Comparison of ENCODE assay signal across 1 cellular context in the genomic region with DNA sequence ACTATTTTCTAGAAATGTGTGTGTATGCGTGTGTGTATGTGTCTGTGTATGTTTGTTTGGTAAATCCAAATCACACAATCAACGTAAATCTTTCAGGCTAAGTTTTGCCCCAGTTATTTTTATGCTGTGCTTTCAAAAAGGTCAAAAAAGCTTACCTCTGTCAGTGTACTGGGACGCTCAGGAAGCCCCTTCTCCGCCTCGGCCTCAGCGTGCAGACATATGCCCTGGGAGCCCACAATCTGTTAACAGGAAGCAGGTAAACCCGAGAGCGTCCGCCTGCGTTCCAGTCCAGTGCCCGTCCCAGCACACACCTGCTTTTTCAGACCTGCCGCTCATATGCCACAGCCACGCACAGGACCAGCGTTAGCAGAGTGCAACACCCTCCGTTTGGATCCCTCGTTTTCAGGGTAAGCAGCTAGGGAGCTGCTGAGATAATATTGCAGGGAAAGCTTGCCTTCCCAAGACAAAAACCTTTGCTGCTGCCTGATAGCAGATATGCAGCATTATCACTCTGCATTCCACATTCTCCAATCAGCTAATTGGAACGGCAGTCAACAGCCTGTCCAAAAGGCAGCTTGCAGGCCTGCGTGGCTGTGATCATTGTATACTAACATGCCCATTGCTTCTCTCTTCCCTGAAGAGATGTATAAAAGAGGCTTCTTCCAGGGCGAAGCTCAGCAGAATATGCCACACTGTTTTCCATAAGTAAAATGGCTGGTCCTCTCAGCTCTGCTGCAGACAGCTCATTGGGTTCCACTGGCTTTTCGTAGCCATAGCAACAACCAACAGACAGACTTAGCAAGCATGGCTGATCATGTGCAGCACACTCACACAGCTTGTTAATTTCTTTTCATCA.
TF ChIP-seq lines count a peak whose summit lies in the region.

A gene with protein sequence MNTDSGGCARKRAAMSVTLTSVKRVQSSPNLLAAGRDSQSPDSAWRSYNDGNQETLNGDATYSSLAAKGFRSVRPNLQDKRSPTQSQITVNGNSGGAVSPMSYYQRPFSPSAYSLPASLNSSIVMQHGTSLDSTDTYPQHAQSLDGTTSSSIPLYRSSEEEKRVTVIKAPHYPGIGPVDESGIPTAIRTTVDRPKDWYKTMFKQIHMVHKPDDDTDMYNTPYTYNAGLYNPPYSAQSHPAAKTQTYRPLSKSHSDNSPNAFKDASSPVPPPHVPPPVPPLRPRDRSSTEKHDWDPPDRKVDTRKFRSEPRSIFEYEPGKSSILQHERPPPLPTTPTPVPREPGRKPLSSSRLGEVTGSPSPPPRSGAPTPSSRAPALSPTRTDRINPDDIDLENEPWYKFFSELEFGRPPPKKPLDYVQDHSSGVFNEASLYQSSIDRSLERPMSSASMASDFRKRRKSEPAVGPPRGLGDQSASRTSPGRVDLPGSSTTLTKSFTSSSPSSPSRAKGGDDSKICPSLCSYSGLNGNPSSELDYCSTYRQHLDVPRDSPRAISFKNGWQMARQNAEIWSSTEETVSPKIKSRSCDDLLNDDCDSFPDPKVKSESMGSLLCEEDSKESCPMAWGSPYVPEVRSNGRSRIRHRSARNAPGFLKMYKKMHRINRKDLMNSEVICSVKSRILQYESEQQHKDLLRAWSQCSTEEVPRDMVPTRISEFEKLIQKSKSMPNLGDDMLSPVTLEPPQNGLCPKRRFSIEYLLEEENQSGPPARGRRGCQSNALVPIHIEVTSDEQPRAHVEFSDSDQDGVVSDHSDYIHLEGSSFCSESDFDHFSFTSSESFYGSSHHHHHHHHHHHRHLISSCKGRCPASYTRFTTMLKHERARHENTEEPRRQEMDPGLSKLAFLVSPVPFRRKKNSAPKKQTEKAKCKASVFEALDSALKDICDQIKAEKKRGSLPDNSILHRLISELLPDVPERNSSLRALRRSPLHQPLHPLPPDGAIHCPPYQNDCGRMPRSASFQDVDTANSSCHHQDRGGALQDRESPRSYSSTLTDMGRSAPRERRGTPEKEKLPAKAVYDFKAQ (N-terminal part only) (minus strand): TSS at position 686 of the 856 bp plus-strand sequence. CDS start 121,623 bp downstream, outside the sequence.

TF ChIP-seq in HepG2, 621 proteins besides CTCF, POLR2A, EP300 and RAD21 (continued from another document and continues in another):
- TF ChIP-seq, protein P1, sequence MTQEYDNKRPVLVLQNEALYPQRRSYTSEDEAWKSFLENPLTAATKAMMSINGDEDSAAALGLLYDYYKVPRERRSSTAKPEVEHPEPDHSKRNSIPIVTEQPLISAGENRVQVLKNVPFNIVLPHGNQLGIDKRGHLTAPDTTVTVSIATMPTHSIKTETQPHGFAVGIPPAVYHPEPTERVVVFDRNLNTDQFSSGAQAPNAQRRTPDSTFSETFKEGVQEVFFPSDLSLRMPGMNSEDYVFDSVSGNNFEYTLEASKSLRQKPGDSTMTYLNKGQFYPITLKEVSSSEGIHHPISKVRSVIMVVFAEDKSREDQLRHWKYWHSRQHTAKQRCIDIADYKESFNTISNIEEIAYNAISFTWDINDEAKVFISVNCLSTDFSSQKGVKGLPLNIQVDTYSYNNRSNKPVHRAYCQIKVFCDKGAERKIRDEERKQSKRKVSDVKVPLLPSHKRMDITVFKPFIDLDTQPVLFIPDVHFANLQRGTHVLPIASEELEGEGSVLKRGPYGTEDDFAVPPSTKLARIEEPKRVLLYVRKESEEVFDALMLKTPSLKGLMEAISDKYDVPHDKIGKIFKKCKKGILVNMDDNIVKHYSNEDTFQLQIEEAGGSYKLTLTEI (CRISPR knock-in tag; conservative IDR thresholded peaks at IDR 0.05), result no peak
- TF ChIP-seq ZNF788 (CRISPR knock-in tag; IDR thresholded peaks at IDR 0.05; ENCODE audit: borderline replicate concordance), result 0 out of 2 replicates have a peak, but pooled peaks have one; percentile 31
- TF ChIP-seq ZNF737 (CRISPR knock-in tag; IDR thresholded peaks at IDR 0.05; ENCODE audit: borderline replicate concordance), result no peak
- TF ChIP-seq SKI (IDR thresholded peaks at IDR 0.05; ENCODE audit: partially characterized antibody), result no peak
- TF ChIP-seq ZSCAN30 (CRISPR knock-in tag; IDR thresholded peaks at IDR 0.05), result no peak
- TF ChIP-seq, protein P2, sequence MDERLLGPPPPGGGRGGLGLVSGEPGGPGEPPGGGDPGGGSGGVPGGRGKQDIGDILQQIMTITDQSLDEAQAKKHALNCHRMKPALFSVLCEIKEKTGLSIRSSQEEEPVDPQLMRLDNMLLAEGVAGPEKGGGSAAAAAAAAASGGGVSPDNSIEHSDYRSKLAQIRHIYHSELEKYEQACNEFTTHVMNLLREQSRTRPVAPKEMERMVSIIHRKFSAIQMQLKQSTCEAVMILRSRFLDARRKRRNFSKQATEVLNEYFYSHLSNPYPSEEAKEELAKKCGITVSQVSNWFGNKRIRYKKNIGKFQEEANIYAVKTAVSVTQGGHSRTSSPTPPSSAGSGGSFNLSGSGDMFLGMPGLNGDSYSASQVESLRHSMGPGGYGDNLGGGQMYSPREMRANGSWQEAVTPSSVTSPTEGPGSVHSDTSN (CRISPR knock-in tag; IDR thresholded peaks at IDR 0.05), result no peak
- TF ChIP-seq ZSCAN21 (CRISPR knock-in tag; IDR thresholded peaks at IDR 0.05; ENCODE audit: borderline replicate concordance), result no peak
- no peak for TF ChIP-seq TCF12 (IDR thresholded peaks at IDR 0.05)
- no peak for TF ChIP-seq TCF12 (CRISPR knock-in tag; IDR thresholded peaks at IDR 0.05)
- TF ChIP-seq GLI4 (CRISPR knock-in tag; IDR thresholded peaks at IDR 0.05; ENCODE audit: borderline replicate concordance), result peak; percentile 73; the same call in 1 of the 2 replicates
- no peak for TF ChIP-seq ZNF766 (CRISPR knock-in tag; IDR thresholded peaks at IDR 0.05; ENCODE audit: borderline replicate concordance)
- no peak for TF ChIP-seq ZNF143 (CRISPR knock-in tag; IDR thresholded peaks at IDR 0.05)
- no peak for TF ChIP-seq ZNF17 (CRISPR knock-in tag; IDR thresholded peaks at IDR 0.05)
- TF ChIP-seq RFXANK (CRISPR knock-in tag; IDR thresholded peaks at IDR 0.05), result no peak
- no peak for TF ChIP-seq CEBPB (IDR thresholded peaks at IDR 0.05; ENCODE audit: borderline replicate concordance, low read depth, low read length)
- TF ChIP-seq KLF6 (CRISPR knock-in tag; IDR thresholded peaks at IDR 0.05), result no peak
- TF ChIP-seq, protein P3, sequence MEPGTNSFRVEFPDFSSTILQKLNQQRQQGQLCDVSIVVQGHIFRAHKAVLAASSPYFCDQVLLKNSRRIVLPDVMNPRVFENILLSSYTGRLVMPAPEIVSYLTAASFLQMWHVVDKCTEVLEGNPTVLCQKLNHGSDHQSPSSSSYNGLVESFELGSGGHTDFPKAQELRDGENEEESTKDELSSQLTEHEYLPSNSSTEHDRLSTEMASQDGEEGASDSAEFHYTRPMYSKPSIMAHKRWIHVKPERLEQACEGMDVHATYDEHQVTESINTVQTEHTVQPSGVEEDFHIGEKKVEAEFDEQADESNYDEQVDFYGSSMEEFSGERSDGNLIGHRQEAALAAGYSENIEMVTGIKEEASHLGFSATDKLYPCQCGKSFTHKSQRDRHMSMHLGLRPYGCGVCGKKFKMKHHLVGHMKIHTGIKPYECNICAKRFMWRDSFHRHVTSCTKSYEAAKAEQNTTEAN (CRISPR knock-in tag; conservative IDR thresholded peaks at IDR 0.05), result no peak; the same call in 1 of the 2 replicates
- TF ChIP-seq, protein P4, sequence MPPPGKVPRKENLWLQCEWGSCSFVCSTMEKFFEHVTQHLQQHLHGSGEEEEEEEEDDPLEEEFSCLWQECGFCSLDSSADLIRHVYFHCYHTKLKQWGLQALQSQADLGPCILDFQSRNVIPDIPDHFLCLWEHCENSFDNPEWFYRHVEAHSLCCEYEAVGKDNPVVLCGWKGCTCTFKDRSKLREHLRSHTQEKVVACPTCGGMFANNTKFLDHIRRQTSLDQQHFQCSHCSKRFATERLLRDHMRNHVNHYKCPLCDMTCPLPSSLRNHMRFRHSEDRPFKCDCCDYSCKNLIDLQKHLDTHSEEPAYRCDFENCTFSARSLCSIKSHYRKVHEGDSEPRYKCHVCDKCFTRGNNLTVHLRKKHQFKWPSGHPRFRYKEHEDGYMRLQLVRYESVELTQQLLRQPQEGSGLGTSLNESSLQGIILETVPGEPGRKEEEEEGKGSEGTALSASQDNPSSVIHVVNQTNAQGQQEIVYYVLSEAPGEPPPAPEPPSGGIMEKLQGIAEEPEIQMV (CRISPR knock-in tag; IDR thresholded peaks at IDR 0.05; ENCODE audit: low read depth), result peak; percentile 77
- TF ChIP-seq, protein P5, sequence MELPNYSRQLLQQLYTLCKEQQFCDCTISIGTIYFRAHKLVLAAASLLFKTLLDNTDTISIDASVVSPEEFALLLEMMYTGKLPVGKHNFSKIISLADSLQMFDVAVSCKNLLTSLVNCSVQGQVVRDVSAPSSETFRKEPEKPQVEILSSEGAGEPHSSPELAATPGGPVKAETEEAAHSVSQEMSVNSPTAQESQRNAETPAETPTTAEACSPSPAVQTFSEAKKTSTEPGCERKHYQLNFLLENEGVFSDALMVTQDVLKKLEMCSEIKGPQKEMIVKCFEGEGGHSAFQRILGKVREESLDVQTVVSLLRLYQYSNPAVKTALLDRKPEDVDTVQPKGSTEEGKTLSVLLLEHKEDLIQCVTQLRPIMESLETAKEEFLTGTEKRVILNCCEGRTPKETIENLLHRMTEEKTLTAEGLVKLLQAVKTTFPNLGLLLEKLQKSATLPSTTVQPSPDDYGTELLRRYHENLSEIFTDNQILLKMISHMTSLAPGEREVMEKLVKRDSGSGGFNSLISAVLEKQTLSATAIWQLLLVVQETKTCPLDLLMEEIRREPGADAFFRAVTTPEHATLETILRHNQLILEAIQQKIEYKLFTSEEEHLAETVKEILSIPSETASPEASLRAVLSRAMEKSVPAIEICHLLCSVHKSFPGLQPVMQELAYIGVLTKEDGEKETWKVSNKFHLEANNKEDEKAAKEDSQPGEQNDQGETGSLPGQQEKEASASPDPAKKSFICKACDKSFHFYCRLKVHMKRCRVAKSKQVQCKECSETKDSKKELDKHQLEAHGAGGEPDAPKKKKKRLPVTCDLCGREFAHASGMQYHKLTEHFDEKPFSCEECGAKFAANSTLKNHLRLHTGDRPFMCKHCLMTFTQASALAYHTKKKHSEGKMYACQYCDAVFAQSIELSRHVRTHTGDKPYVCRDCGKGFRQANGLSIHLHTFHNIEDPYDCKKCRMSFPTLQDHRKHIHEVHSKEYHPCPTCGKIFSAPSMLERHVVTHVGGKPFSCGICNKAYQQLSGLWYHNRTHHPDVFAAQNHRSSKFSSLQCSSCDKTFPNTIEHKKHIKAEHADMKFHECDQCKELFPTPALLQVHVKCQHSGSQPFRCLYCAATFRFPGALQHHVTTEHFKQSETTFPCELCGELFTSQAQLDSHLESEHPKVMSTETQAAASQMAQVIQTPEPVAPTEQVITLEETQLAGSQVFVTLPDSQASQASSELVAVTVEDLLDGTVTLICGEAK (IDR thresholded peaks at IDR 0.05), result no peak
- TF ChIP-seq, protein P5 (CRISPR knock-in tag; IDR thresholded peaks at IDR 0.05), result 0 out of 2 replicates have a peak, but pooled peaks have one; percentile 65
- TF ChIP-seq ZNF572 (CRISPR knock-in tag; IDR thresholded peaks at IDR 0.05), result no peak
- TF ChIP-seq, protein P6, sequence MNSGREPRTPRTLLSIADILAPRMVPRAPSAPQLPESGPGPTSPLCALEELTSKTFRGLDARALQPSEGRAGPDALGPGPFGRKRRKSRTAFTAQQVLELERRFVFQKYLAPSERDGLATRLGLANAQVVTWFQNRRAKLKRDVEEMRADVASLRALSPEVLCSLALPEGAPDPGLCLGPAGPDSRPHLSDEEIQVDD (CRISPR knock-in tag; IDR thresholded peaks at IDR 0.05; ENCODE audit: borderline replicate concordance), result no peak
- no peak for TF ChIP-seq ARNT (IDR thresholded peaks at IDR 0.05)
- TF ChIP-seq RARA (CRISPR knock-in tag; IDR thresholded peaks at IDR 0.05), result no peak
- no peak for TF ChIP-seq HDAC2 (CRISPR knock-in tag; IDR thresholded peaks at IDR 0.05)
- no peak for TF ChIP-seq SOX5 (CRISPR knock-in tag; IDR thresholded peaks at IDR 0.05; ENCODE audit: borderline replicate concordance)
- 0 out of 2 replicates have a peak, but pooled peaks have one; percentile 27 for TF ChIP-seq FOXJ3 (CRISPR knock-in tag; IDR thresholded peaks at IDR 0.05; ENCODE audit: borderline replicate concordance)
- no peak for TF ChIP-seq SRSF4 (IDR thresholded peaks at IDR 0.05; ENCODE audit: low read depth, low read length, poor library complexity, severe bottlenecking)
- 0 out of 2 replicates have a peak, but pooled peaks have one; percentile 48 for TF ChIP-seq TP53 (CRISPR knock-in tag; conservative IDR thresholded peaks at IDR 0.05)
- TF ChIP-seq, protein P7, sequence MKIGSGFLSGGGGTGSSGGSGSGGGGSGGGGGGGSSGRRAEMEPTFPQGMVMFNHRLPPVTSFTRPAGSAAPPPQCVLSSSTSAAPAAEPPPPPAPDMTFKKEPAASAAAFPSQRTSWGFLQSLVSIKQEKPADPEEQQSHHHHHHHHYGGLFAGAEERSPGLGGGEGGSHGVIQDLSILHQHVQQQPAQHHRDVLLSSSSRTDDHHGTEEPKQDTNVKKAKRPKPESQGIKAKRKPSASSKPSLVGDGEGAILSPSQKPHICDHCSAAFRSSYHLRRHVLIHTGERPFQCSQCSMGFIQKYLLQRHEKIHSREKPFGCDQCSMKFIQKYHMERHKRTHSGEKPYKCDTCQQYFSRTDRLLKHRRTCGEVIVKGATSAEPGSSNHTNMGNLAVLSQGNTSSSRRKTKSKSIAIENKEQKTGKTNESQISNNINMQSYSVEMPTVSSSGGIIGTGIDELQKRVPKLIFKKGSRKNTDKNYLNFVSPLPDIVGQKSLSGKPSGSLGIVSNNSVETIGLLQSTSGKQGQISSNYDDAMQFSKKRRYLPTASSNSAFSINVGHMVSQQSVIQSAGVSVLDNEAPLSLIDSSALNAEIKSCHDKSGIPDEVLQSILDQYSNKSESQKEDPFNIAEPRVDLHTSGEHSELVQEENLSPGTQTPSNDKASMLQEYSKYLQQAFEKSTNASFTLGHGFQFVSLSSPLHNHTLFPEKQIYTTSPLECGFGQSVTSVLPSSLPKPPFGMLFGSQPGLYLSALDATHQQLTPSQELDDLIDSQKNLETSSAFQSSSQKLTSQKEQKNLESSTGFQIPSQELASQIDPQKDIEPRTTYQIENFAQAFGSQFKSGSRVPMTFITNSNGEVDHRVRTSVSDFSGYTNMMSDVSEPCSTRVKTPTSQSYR (CRISPR knock-in tag; IDR thresholded peaks at IDR 0.05; ENCODE audit: borderline replicate concordance), result no peak
